11 cellular contexts compared by ENCODE assay signal in the genomic region with DNA sequence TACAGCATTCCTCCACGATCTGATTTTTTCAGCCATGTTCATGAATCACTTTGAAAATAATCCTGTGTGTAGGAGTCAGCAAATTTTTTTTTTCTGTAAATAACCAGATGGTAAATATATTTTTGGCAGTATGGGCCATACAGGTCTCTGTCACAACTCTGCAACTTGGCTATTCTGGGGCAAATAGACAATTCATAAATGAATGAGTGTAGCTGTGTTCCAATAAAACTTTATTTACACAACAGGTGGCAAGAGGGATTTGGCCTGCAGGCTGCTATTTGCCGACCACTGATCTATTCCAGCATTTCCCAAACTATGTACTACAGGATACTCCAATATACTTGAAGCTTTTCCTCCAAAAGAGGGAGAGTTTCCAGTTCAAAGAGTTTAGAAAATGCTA.
"Had no signal": no experiment of that assay in that cellular context is flagged by ENCODE, and none has a peak within 500 bp of the region (broad histone marks: within the 10 kb centered on the region; RNA-seq: fewer than 3 reads in every experiment).

No MANE protein-coding gene starts in this region.

- H3K4me1 ChIP-seq: upper lobe of left lung had no signal

- H3K27me3 ChIP-seq: gastroesophageal sphincter, heart right ventricle, upper lobe of left lung had no signal

- H3K27ac Mint-ChIP-seq: activated naive CD8-positive, alpha-beta T cell treated with anti-CD3 and anti-CD28 coated beads for 36 hours; activated T-helper 1 cell treated with anti-CD3 and anti-CD28 coated beads, Interleukin-12 subunit alpha, Interleukin-12 subunit beta, Interleukin-2, Interleukin-4 antibody, amounts not matched to agents 30 ng/mL and 10 ng/mL and 1 ng/mL, durations not matched to agents 14 hours and 24 hours and 36 hours; naive thymus-derived CD4-positive, alpha-beta T cell had no signal

- H3K4me3 Mint-ChIP-seq: activated naive CD8-positive, alpha-beta T cell treated with anti-CD3 and anti-CD28 coated beads for 36 hours; activated T-helper 1 cell treated with anti-CD3 and anti-CD28 coated beads, Interleukin-12 subunit alpha, Interleukin-12 subunit beta, Interleukin-2, Interleukin-4 antibody, amounts not matched to agents 30 ng/mL and 10 ng/mL and 1 ng/mL, durations not matched to agents 14 hours and 24 hours and 36 hours had no signal

- DNase-seq: activated naive CD8-positive, alpha-beta T cell treated with anti-CD3 and anti-CD28 coated beads for 36 hours; heart right ventricle; left cardiac atrium; naive thymus-derived CD4-positive, alpha-beta T cell; stimulated activated CD4-positive, alpha-beta T cell treated with anti-CD3 and anti-CD28 coated beads, Interleukin-2, amount 100 ng/mL, for 48 hours; stimulated activated naive CD4-positive, alpha-beta T cell; upper lobe of left lung had no signal

- H3K4me3 ChIP-seq: gastroesophageal sphincter, heart right ventricle, lung, upper lobe of left lung had no signal

- H3K9me3 ChIP-seq: gastroesophageal sphincter, heart right ventricle, upper lobe of left lung had no signal

- ATAC-seq: activated CD4-positive, CD25-positive, alpha-beta regulatory T cell treated with anti-CD3 and anti-CD28 coated beads, Interleukin-2, amount 50 U/mL, for 24 hours; gastroesophageal sphincter; heart right ventricle; naive thymus-derived CD4-positive, alpha-beta T cell had no signal

- H3K36me3 ChIP-seq: heart right ventricle, upper lobe of left lung had no signal

- H3K27me3 Mint-ChIP-seq: activated naive CD8-positive, alpha-beta T cell treated with anti-CD3 and anti-CD28 coated beads for 36 hours; naive thymus-derived CD4-positive, alpha-beta T cell had no signal

- H3K27ac ChIP-seq: upper lobe of left lung had no signal
